Comparison of ENCODE assay signal across 23 cellular contexts in genomic region chr1:8051650-8052049, GRCh38. TPM values are rescaled to one million over a fixed set of nuclear protein-coding genes. Genes with fewer than 3 reads are reported as not detected.
DNase-seq lines count a peak whose midpoint lies in the region; ATAC-seq and TF ChIP-seq lines count a peak whose summit lies in the region.
"Had no signal": no experiment of that assay in that cellular context is flagged by ENCODE, and none has a peak within 500 bp of the region (broad histone marks: within the 10 kb centered on the region; RNA-seq: fewer than 3 reads in every experiment).

No MANE protein-coding gene starts in this region.

- TF ChIP-seq POLR2A in esophagus squamous epithelium (IDR thresholded peaks at IDR 0.05) = no peak

- TF ChIP-seq CTCF in GM23338 (conservative IDR thresholded peaks at IDR 0.05; ENCODE audit: low read depth in 2 of 2) (no peak), esophagus squamous epithelium (IDR thresholded peaks at IDR 0.05) (no peak), osteoblast (IDR thresholded peaks at IDR 0.05; ENCODE audit: extremely low read depth, low read depth, low read length) (no peak), HFFc6 (IDR thresholded peaks at IDR 0.05) (no peak)

- ATAC-seq in GM23338 (no peak), GM21737 (IDR thresholded peaks at IDR 0.05; ENCODE audit: unreplicated experiment) (no peak), HG02884 (IDR thresholded peaks at IDR 0.05; ENCODE audit: unreplicated experiment) (no peak)
- ATAC-seq: PC-3, Right ventricle myocardium inferior, SK-N-SH treated with all-trans-retinoic acid at 6 μM for 48 hours had no signal

- H3F3A ChIP-seq in GM23338 (replicated peaks; ENCODE audit: low read depth) = no peaks in the 10 kb centered on the region

- H3K79me2 ChIP-seq in GM23338 (replicated peaks; ENCODE audit: insufficient read depth) (no peaks in the 10 kb centered on the region), osteoblast (ENCODE audit: insufficient read depth, low read length) (no peaks in the 10 kb centered on the region)

- peak overlapping the region; percentile 81 for H2AFZ ChIP-seq in GM23338
- no peak overlapping the region for H2AFZ ChIP-seq in osteoblast (ENCODE audit: low read length)

- H3K4me3 Mint-ChIP-seq in GM23338 (no peak overlapping the region), HFFc6 (no peak overlapping the region)

- H3K27me3 ChIP-seq in GM23338 (ENCODE audit: insufficient read depth) = no peaks in the 10 kb centered on the region
- H3K27me3 ChIP-seq in esophagus squamous epithelium = no peaks in the 10 kb centered on the region
- H3K27me3 ChIP-seq in osteoblast (ENCODE audit: insufficient read depth, low read length) = no peaks in the 10 kb centered on the region
- H3K27me3 ChIP-seq: SJCRH30 had no signal

- no peaks in the 10 kb centered on the region for H3K36me3 ChIP-seq in GM23338 (ENCODE audit: insufficient read depth)
- H3K36me3 ChIP-seq in esophagus squamous epithelium = no peaks in the 10 kb centered on the region
- H3K36me3 ChIP-seq in osteoblast (ENCODE audit: insufficient read depth, low read length) = no peaks in the 10 kb centered on the region
- H3K36me3 ChIP-seq: SJCRH30 had no signal

- no peaks in the 10 kb centered on the region for H3K9me3 Mint-ChIP-seq in GM23338
- H3K9me3 Mint-ChIP-seq in HFFc6 = no peaks in the 10 kb centered on the region

- no peaks in the 10 kb centered on the region for H3K4me1 ChIP-seq in GM23338 (ENCODE audit: insufficient read depth)
- H3K4me1 ChIP-seq in esophagus squamous epithelium = peaks cover 0 to 22% (median 16%) of the 10 kb centered on the region in 3 donors
- H3K4me1 ChIP-seq in osteoblast (ENCODE audit: insufficient read depth, low read length) = peaks cover 25% of the 10 kb centered on the region

- no peaks in the 10 kb centered on the region for H3K36me3 Mint-ChIP-seq in GM23338 (ENCODE audit: low read depth)
- no peaks in the 10 kb centered on the region for H3K36me3 Mint-ChIP-seq in HFFc6 (ENCODE audit: low read depth)

- H3K9me2 ChIP-seq in GM23338 (ENCODE audit: insufficient read depth) = no peaks in the 10 kb centered on the region

- H3K4me3 ChIP-seq in GM23338 = no peak overlapping the region
- H3K4me3 ChIP-seq in esophagus squamous epithelium = no peak overlapping the region
- no peak overlapping the region for H3K4me3 ChIP-seq in osteoblast (ENCODE audit: insufficient read depth, low read length)
- H3K4me3 ChIP-seq: SJCRH30 had no signal

- 81 to 95% methylated on average over 4 of the region's 4 CpGs for WGBS in esophagus squamous epithelium, 2 donors

- intact Hi-C loops in esophagus squamous epithelium (cut with DNase I) = no loop called here

- no peak for DNase-seq in GM23338 (ENCODE audit: low spot score)
- no peak for DNase-seq in esophagus squamous epithelium (lab: John Stamatoyannopoulos, UW)
- peak; percentile 35 for DNase-seq in osteoblast (ENCODE audit: insufficient read length, low spot score, missing footprints)
- DNase-seq in HFFc6 = no peak
- DNase-seq in effector CD4-positive, alpha-beta T cell = no peak
- DNase-seq: C1 segment of cervical spinal cord; DMS153; DND-41; H7; KBM-7; NCI-H1105 treated with DMSO at 0.1 percent for 48 hours; NCI-H146; NCI-H2029; NCI-H446 treated with DMSO at 0.1 percent for 48 hours; NCI-H526; NCI-H82; NK-92 treated with Interleukin-12 subunit alpha and Interleukin-12 subunit beta, amount 100 ng/mL, for 24 hours; PC-3; SJCRH30 had no signal

- H3K4me2 ChIP-seq in GM23338 = no peak overlapping the region
- H3K4me2 ChIP-seq in osteoblast (ENCODE audit: insufficient read depth, low read length) = no peak overlapping the region

- peaks cover 2% of the 10 kb centered on the region for H3K27me3 Mint-ChIP-seq in GM23338 (ENCODE audit: insufficient read depth, low read depth, poor library complexity)
- H3K27me3 Mint-ChIP-seq in HFFc6 (ENCODE audit: insufficient read depth) = peaks cover 2% of the 10 kb centered on the region; the same call in 1 of the 2 replicates

- H3K4me1 Mint-ChIP-seq in GM23338 = no peaks in the 10 kb centered on the region
- peaks cover 30% of the 10 kb centered on the region for H3K4me1 Mint-ChIP-seq in HFFc6 (ENCODE audit: low read depth)

- no peak overlapping the region for H3K27ac ChIP-seq in GM23338 (ENCODE audit: low read depth)
- H3K27ac ChIP-seq in esophagus squamous epithelium = peak overlapping the region in 3 of 4 donors; percentile 38 to 60 (median 44)
- H3K27ac ChIP-seq in osteoblast (ENCODE audit: low read depth, low read length) = no peak overlapping the region
- H3K27ac ChIP-seq: SJCRH30 had no signal

- H4K20me1 ChIP-seq in GM23338 (replicated peaks; ENCODE audit: insufficient read depth) = no peaks in the 10 kb centered on the region
- H4K20me1 ChIP-seq in osteoblast (ENCODE audit: insufficient read depth, low read length) = no peaks in the 10 kb centered on the region

- no peak overlapping the region for H3K27ac Mint-ChIP-seq in GM23338
- no peak overlapping the region for H3K27ac Mint-ChIP-seq in HFFc6

- H3K9me3 ChIP-seq in esophagus squamous epithelium (no peaks in the 10 kb centered on the region), osteoblast (ENCODE audit: low read depth, low read length) (no peaks in the 10 kb centered on the region)
- H3K9me3 ChIP-seq: SJCRH30 had no signal

TF ChIP-seq in GM23338, 12 proteins besides CTCF, POLR2A, EP300 and RAD21:
- TF ChIP-seq ZNF331 (CRISPR knock-in tag; IDR thresholded peaks at IDR 0.05; ENCODE audit: low read depth) (no peak), REST (IDR thresholded peaks at IDR 0.05; ENCODE audit: unreplicated experiment) (no peak), ETS1 (IDR thresholded peaks at IDR 0.05) (no peak), JUNB (IDR thresholded peaks at IDR 0.05; ENCODE audit: unreplicated experiment) (no peak), ZNF114 (CRISPR knock-in tag; IDR thresholded peaks at IDR 0.05) (no peak)

RNA-seq across cellular contexts. Expression of gene ERRFI1, which starts 25.5 kb away (rescaled TPM):
- 51.3 and 59.8 TPM in 2 replicates for total RNA-seq in GM23338 (2014; rRNA removed; shearing (Covaris generic))
- polyA plus RNA-seq in GM23338 (2016; fragmentation: Nextera tagmentation; extraction: Ambion mirVana) = 19.7 and 22.9 TPM in 2 replicates
- total RNA-seq in esophagus squamous epithelium (10 to 100 TPM; 23.3 to 95.9 (median 49.3) TPM), osteoblast (60.4 and 69.5 TPM in 2 replicates)
- 10 to 100 TPM; 15.8 to 25.5 (median 19.0) TPM for total RNA-seq in HFFc6 (2021; fragmentation: NEBNext Ultra II Directional; extraction: Animal tissue kit (Norgen Biotek cat#: 25700))

Comparison
In these comparisons a context has a peak if more than half of its experiments do, and no peak if none do; other contexts are left out.
1. H3K27ac ChIP-seq: peak in esophagus squamous epithelium (3 of 4); none in GM23338 (single experiment) and osteoblast (single experiment).